1 cellular context compared by ENCODE assay signal in the genomic region with DNA sequence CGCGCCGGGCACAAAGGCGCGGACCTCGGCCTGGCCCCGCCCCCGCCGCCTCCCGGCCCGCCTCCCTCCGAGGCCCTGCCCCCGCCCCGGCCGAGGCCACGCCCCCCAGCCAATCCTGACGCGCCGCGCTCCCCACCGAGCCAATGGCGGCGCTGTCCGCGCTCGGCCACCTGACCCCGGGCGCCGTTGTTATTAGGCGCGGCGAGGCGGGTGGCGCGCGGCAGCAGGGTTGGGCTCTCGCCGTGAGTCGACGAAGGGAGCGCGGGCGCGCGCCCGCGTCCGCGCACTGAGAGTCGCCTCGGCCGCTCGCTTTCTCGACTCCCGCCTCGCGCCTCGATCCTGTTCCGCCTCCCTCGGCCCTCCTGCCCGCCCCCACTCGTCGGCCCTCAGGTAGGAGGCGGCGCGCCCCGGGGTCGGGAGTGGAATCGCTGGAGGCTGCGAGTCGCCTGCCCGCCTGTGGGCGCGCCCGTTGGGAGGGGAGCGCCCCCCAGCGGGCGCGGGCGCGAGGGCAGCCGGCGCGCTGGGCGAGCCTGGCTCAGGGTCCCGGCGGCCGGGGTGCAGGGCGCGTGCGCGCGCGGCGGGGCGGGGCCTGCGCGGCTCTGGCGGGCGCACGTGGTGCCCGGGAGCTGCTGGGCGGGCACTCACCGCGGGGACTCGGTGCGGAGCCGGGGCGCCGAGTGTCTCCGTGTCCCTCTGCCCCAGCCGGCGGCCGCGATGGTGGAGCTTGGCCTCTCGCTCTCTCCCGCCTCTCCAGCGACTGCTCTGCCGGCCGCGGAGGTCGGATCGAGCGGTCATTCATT.
TF ChIP-seq lines count a peak whose summit lies in the region.

No MANE protein-coding gene starts in this region.

TF ChIP-seq in HEK293, 187 proteins besides CTCF, POLR2A, EP300 and RAD21 (continued from another document):
- TF ChIP-seq, protein P1, sequence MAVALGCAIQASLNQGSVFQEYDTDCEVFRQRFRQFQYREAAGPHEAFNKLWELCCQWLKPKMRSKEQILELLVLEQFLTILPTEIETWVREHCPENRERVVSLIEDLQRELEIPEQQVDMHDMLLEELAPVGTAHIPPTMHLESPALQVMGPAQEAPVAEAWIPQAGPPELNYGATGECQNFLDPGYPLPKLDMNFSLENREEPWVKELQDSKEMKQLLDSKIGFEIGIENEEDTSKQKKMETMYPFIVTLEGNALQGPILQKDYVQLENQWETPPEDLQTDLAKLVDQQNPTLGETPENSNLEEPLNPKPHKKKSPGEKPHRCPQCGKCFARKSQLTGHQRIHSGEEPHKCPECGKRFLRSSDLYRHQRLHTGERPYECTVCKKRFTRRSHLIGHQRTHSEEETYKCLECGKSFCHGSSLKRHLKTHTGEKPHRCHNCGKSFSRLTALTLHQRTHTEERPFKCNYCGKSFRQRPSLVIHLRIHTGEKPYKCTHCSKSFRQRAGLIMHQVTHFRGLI (tag by site-specific recombination; IDR thresholded peaks at IDR 0.05) = peak; percentile 31; the same call in 1 of the 2 replicates
- no peak for TF ChIP-seq MZF1 (tag by site-specific recombination; IDR thresholded peaks at IDR 0.05; ENCODE audit: borderline replicate concordance)
- TF ChIP-seq, protein P2, sequence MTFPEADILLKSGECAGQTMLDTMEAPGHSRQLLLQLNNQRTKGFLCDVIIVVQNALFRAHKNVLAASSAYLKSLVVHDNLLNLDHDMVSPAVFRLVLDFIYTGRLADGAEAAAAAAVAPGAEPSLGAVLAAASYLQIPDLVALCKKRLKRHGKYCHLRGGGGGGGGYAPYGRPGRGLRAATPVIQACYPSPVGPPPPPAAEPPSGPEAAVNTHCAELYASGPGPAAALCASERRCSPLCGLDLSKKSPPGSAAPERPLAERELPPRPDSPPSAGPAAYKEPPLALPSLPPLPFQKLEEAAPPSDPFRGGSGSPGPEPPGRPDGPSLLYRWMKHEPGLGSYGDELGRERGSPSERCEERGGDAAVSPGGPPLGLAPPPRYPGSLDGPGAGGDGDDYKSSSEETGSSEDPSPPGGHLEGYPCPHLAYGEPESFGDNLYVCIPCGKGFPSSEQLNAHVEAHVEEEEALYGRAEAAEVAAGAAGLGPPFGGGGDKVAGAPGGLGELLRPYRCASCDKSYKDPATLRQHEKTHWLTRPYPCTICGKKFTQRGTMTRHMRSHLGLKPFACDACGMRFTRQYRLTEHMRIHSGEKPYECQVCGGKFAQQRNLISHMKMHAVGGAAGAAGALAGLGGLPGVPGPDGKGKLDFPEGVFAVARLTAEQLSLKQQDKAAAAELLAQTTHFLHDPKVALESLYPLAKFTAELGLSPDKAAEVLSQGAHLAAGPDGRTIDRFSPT (tag by site-specific recombination; IDR thresholded peaks at IDR 0.05) = no peak
- no peak for TF ChIP-seq HOXC10 (CRISPR knock-in tag; IDR thresholded peaks at IDR 0.05)
- no peak for TF ChIP-seq ZNF677 (tag by site-specific recombination; IDR thresholded peaks at IDR 0.05)
- no peak for TF ChIP-seq ZNF248 (tag by site-specific recombination; IDR thresholded peaks at IDR 0.05)
- no peak for TF ChIP-seq ZNF112 (tag by site-specific recombination; IDR thresholded peaks at IDR 0.05)
- 0 out of 2 replicates have a peak, but pooled peaks have one; percentile 10 for TF ChIP-seq GLIS1 (tag by site-specific recombination; IDR thresholded peaks at IDR 0.05)
- no peak for TF ChIP-seq TRIM28 (IDR thresholded peaks at IDR 0.05; ENCODE audit: borderline replicate concordance, low read length)
- TF ChIP-seq, protein P3, sequence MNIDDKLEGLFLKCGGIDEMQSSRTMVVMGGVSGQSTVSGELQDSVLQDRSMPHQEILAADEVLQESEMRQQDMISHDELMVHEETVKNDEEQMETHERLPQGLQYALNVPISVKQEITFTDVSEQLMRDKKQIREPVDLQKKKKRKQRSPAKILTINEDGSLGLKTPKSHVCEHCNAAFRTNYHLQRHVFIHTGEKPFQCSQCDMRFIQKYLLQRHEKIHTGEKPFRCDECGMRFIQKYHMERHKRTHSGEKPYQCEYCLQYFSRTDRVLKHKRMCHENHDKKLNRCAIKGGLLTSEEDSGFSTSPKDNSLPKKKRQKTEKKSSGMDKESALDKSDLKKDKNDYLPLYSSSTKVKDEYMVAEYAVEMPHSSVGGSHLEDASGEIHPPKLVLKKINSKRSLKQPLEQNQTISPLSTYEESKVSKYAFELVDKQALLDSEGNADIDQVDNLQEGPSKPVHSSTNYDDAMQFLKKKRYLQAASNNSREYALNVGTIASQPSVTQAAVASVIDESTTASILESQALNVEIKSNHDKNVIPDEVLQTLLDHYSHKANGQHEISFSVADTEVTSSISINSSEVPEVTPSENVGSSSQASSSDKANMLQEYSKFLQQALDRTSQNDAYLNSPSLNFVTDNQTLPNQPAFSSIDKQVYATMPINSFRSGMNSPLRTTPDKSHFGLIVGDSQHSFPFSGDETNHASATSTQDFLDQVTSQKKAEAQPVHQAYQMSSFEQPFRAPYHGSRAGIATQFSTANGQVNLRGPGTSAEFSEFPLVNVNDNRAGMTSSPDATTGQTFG (tag by site-specific recombination; IDR thresholded peaks at IDR 0.05; ENCODE audit: borderline replicate concordance) = no peak
